16 cellular contexts compared by ENCODE assay signal in genomic region chr15:58442122-58442521, GRCh38. TPM values are rescaled to one million over a fixed set of nuclear protein-coding genes. Genes with fewer than 3 reads are reported as not detected.
DNase-seq lines count a peak whose midpoint lies in the region; ATAC-seq and TF ChIP-seq lines count a peak whose summit lies in the region.
"Had no signal": no experiment of that assay in that cellular context is flagged by ENCODE, and none has a peak within 500 bp of the region (broad histone marks: within the 10 kb centered on the region; RNA-seq: fewer than 3 reads in every experiment).

No MANE protein-coding gene starts in this region.

- DNase-seq in IMR-90 (no peak), mesothelial cell of epicardium (ENCODE audit: low spot score in 2 of 2, unreplicated experiment in 2 of 2) (no peak), posterior cingulate gyrus (no peak), cortex of kidney (lab: John Stamatoyannopoulos, UW) (no peak), glutamatergic neuron (no peak)
- no peak for DNase-seq in stimulated activated naive B cell treated with anti-CD40 and anti-IgM and Interleukin-4, amounts not matched to agents 10 μg/mL and 1 μg/mL and 100 μg/mL, for 72 hours
- DNase-seq: activated effector memory CD4-positive, alpha-beta T cell treated with Interleukin-2 at 50 U/mL for 16 hours; GDM1; Karpas-422; NCI-H2081 treated with DMSO at 0.1 percent for 48 hours had no signal

- H4K20me1 ChIP-seq in IMR-90 (ENCODE audit: insufficient read depth, low read length) = no peaks in the 10 kb centered on the region

- intact Hi-C loops in IMR-90 (cut with micrococcal nuclease) = no loop called here
- intact Hi-C loops in posterior cingulate gyrus (cut with DNase I) = no loop called here

- H3K9me3 ChIP-seq in IMR-90 (ENCODE audit: control insufficient read depth, insufficient read depth, low read length) (no peaks in the 10 kb centered on the region), duodenal mucosa (ENCODE audit: control insufficient read depth in 1 of 2, low read length in 2 of 2) (no peaks in the 10 kb centered on the region)
- H3K9me3 ChIP-seq: vagina had no signal

- H3K9me3 Mint-ChIP-seq in mesothelial cell of epicardium = no peaks in the 10 kb centered on the region
- peaks cover 0 to under 1% of the 10 kb centered on the region in 2 donors for H3K9me3 Mint-ChIP-seq in stimulated activated naive B cell treated with anti-CD40 and anti-IgM and Interleukin-4, amounts not matched to agents 10 μg/mL and 1 μg/mL and 100 μg/mL, for 72 hours
- H3K9me3 Mint-ChIP-seq in glutamatergic neuron (ENCODE audit: unreplicated experiment) = no peaks in the 10 kb centered on the region
- H3K9me3 Mint-ChIP-seq: central memory CD8-positive, alpha-beta T cell had no signal

- no peak for TF ChIP-seq RAD21 in IMR-90 (IDR thresholded peaks at IDR 0.05; ENCODE audit: low read length)

- H2AK5ac ChIP-seq in IMR-90 (ENCODE audit: low read depth, low read length) = peak overlapping the region; percentile 94

- H2AFZ ChIP-seq in ACC112 (ENCODE audit: low read length, unreplicated experiment) = no peak overlapping the region
- peak overlapping the region; percentile 36 for H2AFZ ChIP-seq in IMR-90 (replicated peaks; ENCODE audit: low read length, poor library complexity)

- H3K9me1 ChIP-seq in IMR-90 (ENCODE audit: insufficient read depth, low read length) = peaks cover 17% of the 10 kb centered on the region

- H2AK9ac ChIP-seq in IMR-90 (replicated peaks; ENCODE audit: low read depth, low read length, poor library complexity) = peak overlapping the region; percentile 53

- H3K27me3 ChIP-seq in ACC112 (ENCODE audit: insufficient read depth, low read length) = no peaks in the 10 kb centered on the region
- H3K27me3 ChIP-seq in IMR-90 (ENCODE audit: control insufficient read depth, insufficient read depth, low read length) = no peaks in the 10 kb centered on the region
- no peaks in the 10 kb centered on the region for H3K27me3 ChIP-seq in duodenal mucosa (ENCODE audit: control insufficient read depth in 1 of 2, insufficient read depth in 2 of 2, low read length in 2 of 2)
- H3K27me3 ChIP-seq: vagina had no signal

- H3K9ac ChIP-seq in IMR-90 (ENCODE audit: low read depth, low read length) (no peak overlapping the region), duodenal mucosa (ENCODE audit: low read depth in 1 of 2, low read length in 2 of 2) (peak overlapping the region in 1 of 2 donors; percentile 27)

- dilution Hi-C loops in IMR-90 (cut with HindIII; ENCODE audit: low sequenced_read_pairs, unreplicated experiment) = no loop called here

- no peak for TF ChIP-seq POLR2A in IMR-90 (IDR thresholded peaks at IDR 0.05; ENCODE audit: low read depth, low read length)

- H3K36me3 ChIP-seq in ACC112 (ENCODE audit: insufficient read depth, low read length) (no peaks in the 10 kb centered on the region), IMR-90 (ENCODE audit: control insufficient read depth, insufficient read depth, low read length) (no peaks in the 10 kb centered on the region), duodenal mucosa (ENCODE audit: control insufficient read depth in 1 of 2, insufficient read depth in 2 of 2, low read length in 2 of 2) (no peaks in the 10 kb centered on the region)
- H3K36me3 ChIP-seq: vagina had no signal

- peak overlapping the region; percentile 96 for H4K91ac ChIP-seq in IMR-90 (ENCODE audit: insufficient read depth, low read depth, low read length)

- CTCF ChIA-PET in IMR-90 (lab: Yijun Ruan, JAX) = interaction anchor here (1.0 to 1.3 kb wide), 2 partner anchors 19 to 214 kb away, joined by 3 to 4 read pairs; no protein-coding TSS in a partner anchor

- H3K18ac ChIP-seq in IMR-90 (ENCODE audit: low read depth, low read length) = peak overlapping the region; percentile 85

- no CpG with 5 or more reads among the region's 4 CpGs for WGBS in IMR-90 (ENCODE audit: extremely low coverage in 2 of 2, insufficient read length in 1 of 2), 2 experiments

- no peak overlapping the region for H3K4me2 ChIP-seq in IMR-90 (ENCODE audit: low read depth, low read length)

- peak overlapping the region; percentile 99 for H2BK20ac ChIP-seq in IMR-90 (ENCODE audit: low read depth, low read length)

- H3K27ac Mint-ChIP-seq in mesothelial cell of epicardium (peak overlapping the region; percentile 7), glutamatergic neuron (ENCODE audit: unreplicated experiment) (no peak overlapping the region)
- H3K27ac Mint-ChIP-seq in stimulated activated naive B cell treated with anti-CD40 and anti-IgM and Interleukin-4, amounts not matched to agents 10 μg/mL and 1 μg/mL and 100 μg/mL, for 72 hours = no peak overlapping the region

- H3K4me3 ChIP-seq in ACC112 (ENCODE audit: low read depth, low read length) (no peak overlapping the region), IMR-90 (ENCODE audit: insufficient read depth, low read depth, low read length) (no peak overlapping the region), duodenal mucosa (ENCODE audit: low read depth in 1 of 2, low read length in 2 of 2) (peak overlapping the region in 1 of 2 donors; percentile 17)
- H3K4me3 ChIP-seq: vagina had no signal

- H3K27me3 Mint-ChIP-seq in mesothelial cell of epicardium (ENCODE audit: low read depth) = no peaks in the 10 kb centered on the region
- H3K27me3 Mint-ChIP-seq in stimulated activated naive B cell treated with anti-CD40 and anti-IgM and Interleukin-4, amounts not matched to agents 10 μg/mL and 1 μg/mL and 100 μg/mL, for 72 hours = no peaks in the 10 kb centered on the region
- H3K27me3 Mint-ChIP-seq in glutamatergic neuron (ENCODE audit: unreplicated experiment) = peaks cover 2% of the 10 kb centered on the region
- H3K27me3 Mint-ChIP-seq: central memory CD8-positive, alpha-beta T cell; naive thymus-derived CD4-positive, alpha-beta T cell had no signal

- peak overlapping the region; percentile 97 for H3K4ac ChIP-seq in IMR-90 (ENCODE audit: low read depth, low read length)

- H3K4me1 ChIP-seq in ACC112 (ENCODE audit: control insufficient read depth, insufficient read depth, low read length, unreplicated experiment) = peaks cover 41% of the 10 kb centered on the region
- H3K4me1 ChIP-seq in IMR-90 (ENCODE audit: control insufficient read depth, insufficient read depth, low read length) = peaks cover 24% of the 10 kb centered on the region
- H3K4me1 ChIP-seq in duodenal mucosa (ENCODE audit: control insufficient read depth in 1 of 2, insufficient read depth in 2 of 2, low read length in 2 of 2) = peaks cover 47 to 49% of the 10 kb centered on the region in 2 donors

- H4K8ac ChIP-seq in IMR-90 (ENCODE audit: low read depth in 2 of 2, low read length in 2 of 2) = peak overlapping the region; percentile 48 to 87; a peak in 3 of 4 replicates

- H3K4me1 Mint-ChIP-seq in mesothelial cell of epicardium (peaks cover 42% of the 10 kb centered on the region), glutamatergic neuron (ENCODE audit: low read depth, unreplicated experiment) (peaks cover 20% of the 10 kb centered on the region)
- peaks cover 1 to 3% of the 10 kb centered on the region in 2 donors for H3K4me1 Mint-ChIP-seq in stimulated activated naive B cell treated with anti-CD40 and anti-IgM and Interleukin-4, amounts not matched to agents 10 μg/mL and 1 μg/mL and 100 μg/mL, for 72 hours

- TF ChIP-seq CTCF in IMR-90 (conservative IDR thresholded peaks at IDR 0.05; ENCODE audit: low read depth, low read length) (no peak), mesothelial cell of epicardium (IDR thresholded peaks at IDR 0.05; ENCODE audit: unreplicated experiment) (no peak), glutamatergic neuron (IDR thresholded peaks at IDR 0.05; ENCODE audit: partially characterized antibody, unreplicated experiment) (no peak)

- H3K36me3 Mint-ChIP-seq in mesothelial cell of epicardium = no peaks in the 10 kb centered on the region
- no peaks in the 10 kb centered on the region for H3K36me3 Mint-ChIP-seq in stimulated activated naive B cell treated with anti-CD40 and anti-IgM and Interleukin-4, amounts not matched to agents 10 μg/mL and 1 μg/mL and 100 μg/mL, for 72 hours
- no peaks in the 10 kb centered on the region for H3K36me3 Mint-ChIP-seq in glutamatergic neuron (ENCODE audit: unreplicated experiment)

- peak overlapping the region; percentile 36; the same call in 1 of the 2 replicates for H3K56ac ChIP-seq in IMR-90 (ENCODE audit: extremely low read depth, insufficient read depth, low read length)

- peak overlapping the region; percentile 86 for H4K5ac ChIP-seq in IMR-90 (ENCODE audit: low read depth, low read length)

- H3K79me1 ChIP-seq in IMR-90 (ENCODE audit: low read depth in 1 of 2, low read length in 2 of 2) = no peaks in the 10 kb centered on the region

- peak overlapping the region; percentile 55 for H3K23ac ChIP-seq in IMR-90 (ENCODE audit: low read depth, low read length)

- in situ Hi-C loops in IMR-90 (cut with MboI; ENCODE audit: low sequenced_read_pairs) = no loop called here

- H3K14ac ChIP-seq in IMR-90 (replicated peaks; ENCODE audit: low read depth, low read length) = peak overlapping the region; percentile 89

- peak overlapping the region; percentile 32 for H2BK5ac ChIP-seq in IMR-90 (ENCODE audit: low read depth, low read length, poor library complexity, severe bottlenecking)

- no peak for ATAC-seq in IMR-90 (ENCODE audit: low read depth)
- ATAC-seq in stimulated activated naive B cell treated with anti-CD40 and anti-IgM and Interleukin-4, amounts not matched to agents 10 μg/mL and 1 μg/mL and 100 μg/mL, for 72 hours (replicated peaks) = no peak
- ATAC-seq: naive thymus-derived CD4-positive, alpha-beta T cell had no signal

- BruUV-seq in IMR-90 (replicated peaks; lab: Mats Ljungman, UMichigan) = no TSS peak

- H2BK15ac ChIP-seq in IMR-90 (ENCODE audit: low read depth, low read length) = peak overlapping the region; percentile 89

- peak overlapping the region; percentile 86 for H3K27ac ChIP-seq in ACC112 (ENCODE audit: low read depth, low read length)
- peak overlapping the region; percentile 28; the same call in 1 of the 2 replicates for H3K27ac ChIP-seq in IMR-90 (ENCODE audit: insufficient read depth, low read length)
- peak overlapping the region; percentile 3 for H3K27ac ChIP-seq in duodenal mucosa (ENCODE audit: low read depth, low read length)

- H3K79me2 ChIP-seq in ACC112 (ENCODE audit: control insufficient read depth, insufficient read depth, low read length, unreplicated experiment) = no peaks in the 10 kb centered on the region

- peak overlapping the region; percentile 97 for H2BK120ac ChIP-seq in IMR-90 (ENCODE audit: low read depth, low read length)

- H3K4me3 Mint-ChIP-seq in mesothelial cell of epicardium (no peak overlapping the region), glutamatergic neuron (ENCODE audit: unreplicated experiment) (no peak overlapping the region)
- no peak overlapping the region for H3K4me3 Mint-ChIP-seq in stimulated activated naive B cell treated with anti-CD40 and anti-IgM and Interleukin-4, amounts not matched to agents 10 μg/mL and 1 μg/mL and 100 μg/mL, for 72 hours
- H3K4me3 Mint-ChIP-seq: central memory CD8-positive, alpha-beta T cell; naive thymus-derived CD4-positive, alpha-beta T cell had no signal

- POLR2A ChIA-PET in IMR-90 (lab: Charles Lee; ENCODE audit: unreplicated experiment) = no interaction called here

RNA-seq across cellular contexts. Expression of gene LIPC, which starts 10.3 kb away (rescaled TPM):
- under 0.01 TPM in 1 of 2 replicates, not detected in the other for total RNA-seq in IMR-90 (2012; rRNA removed)
- 0.07 and 0.14 TPM in 2 replicates for polyA plus RNA-seq in IMR-90 (2012; rRNA removed)
- 0.05 and 0.19 TPM in 2 replicates for polyA plus RNA-seq in IMR-90 (2012; cell fraction: cytosol; rRNA removed)
- 0.12 TPM in 1 of 2 replicates, not detected in the other for polyA plus RNA-seq in IMR-90 (2012; cell fraction: nucleus; rRNA removed; ENCODE audit: low replicate concordance)
- total RNA-seq in mesothelial cell of epicardium = not detected in 3 replicates
- not detected for total RNA-seq in glutamatergic neuron (ENCODE audit: unreplicated experiment)
- total RNA-seq: esophagus mucosa, vagina had no signal

Comparison
In these comparisons a context has a peak if more than half of its experiments do, and no peak if none do; other contexts are left out.
1. H3K27ac ChIP-seq: peak in every context shown above with its lines; median percentile 86 in ACC112; 28 in IMR-90; 3 in duodenal mucosa.